In the genomic region with DNA sequence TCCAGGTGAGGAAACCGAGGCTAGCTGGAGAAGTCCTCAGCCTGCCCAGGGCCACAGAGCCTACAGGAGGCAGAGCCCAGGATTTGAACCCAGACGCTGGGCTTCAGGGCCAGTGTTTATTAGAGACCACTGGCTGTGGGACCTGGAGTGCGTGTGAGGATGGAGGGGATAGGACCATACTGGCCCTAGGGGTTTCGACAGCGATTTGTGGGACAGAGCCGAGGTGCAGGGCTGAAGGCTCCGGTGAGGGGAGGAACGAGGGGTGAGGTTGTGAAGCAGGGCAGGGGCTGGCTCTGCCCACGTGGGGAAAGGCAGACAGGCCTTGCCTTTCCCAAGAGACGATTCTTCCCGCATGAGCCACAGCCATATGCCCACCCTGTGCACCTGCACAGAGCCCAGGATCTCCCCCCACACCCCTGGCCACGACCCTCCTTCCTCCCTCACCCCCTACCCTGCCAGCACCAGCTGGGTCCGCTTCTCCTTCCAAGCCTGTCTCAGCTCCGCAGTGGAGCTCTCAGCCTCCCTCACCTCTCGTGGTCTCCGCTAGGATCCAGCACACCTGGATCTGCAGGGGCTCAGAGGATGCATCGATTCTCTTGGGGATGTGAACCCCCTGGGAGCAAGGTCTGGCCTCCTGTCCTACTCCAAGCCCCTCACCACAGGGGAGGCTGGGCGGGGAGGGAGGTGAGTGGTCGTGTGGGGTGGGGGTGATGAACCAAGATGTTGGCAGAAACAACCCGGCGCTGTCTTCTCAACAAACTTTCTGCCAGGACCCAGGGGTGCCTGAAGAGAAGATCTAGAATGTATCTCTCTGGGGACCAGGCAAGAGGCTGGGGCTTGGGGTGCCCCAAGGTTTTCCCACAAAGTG, we compare ENCODE assay signal across 19 cellular contexts.
"Had no signal": no experiment of that assay in that cellular context is flagged by ENCODE, and none has a peak within 500 bp of the region (broad histone marks: within the 10 kb centered on the region; RNA-seq: fewer than 3 reads in every experiment).

No MANE protein-coding gene starts in this region.

- H2AFZ ChIP-seq: parathyroid adenoma had no signal

- H3K27me3 Mint-ChIP-seq: activated naive CD4-positive, alpha-beta T cell treated with anti-CD3 and anti-CD28 coated beads, Interleukin-2, amount 50 U/mL, for 24 hours had no signal

- H3K9ac ChIP-seq: parathyroid adenoma had no signal

- H3K9me3 ChIP-seq: lower lobe of right lung, thyroid gland, vagina had no signal

- DNase-seq: activated CD4-positive, alpha-beta T cell treated with anti-CD3 and anti-CD28 coated beads for 1 hour; activated CD4-positive, alpha-beta T cell treated with anti-CD3 and anti-CD28 coated beads, Interleukin-2, amount 50 U/mL, for 4 hours; activated T-cell treated with anti-CD3 and anti-CD28 coated beads for 4 hours; amniotic stem cell; caudate nucleus; effector CD4-positive, alpha-beta T cell; foreskin fibroblast; lower lobe of right lung; midbrain; stimulated activated CD4-positive, alpha-beta T cell treated with anti-CD3 and anti-CD28 coated beads, Interleukin-15, amount 100 ng/mL, for 24 hours; stimulated activated CD4-positive, alpha-beta T cell treated with anti-CD3 and anti-CD28 coated beads, Interleukin-4, amount 100 ng/mL, for 1 hour; stimulated activated naive B cell treated with anti-CD40 and anti-IgM and Interleukin-4, amounts not matched to agents 10 μg/mL and 1 μg/mL and 100 μg/mL, for 72 hours; thyroid gland had no signal

- H3K4me3 Mint-ChIP-seq: activated naive CD4-positive, alpha-beta T cell treated with anti-CD3 and anti-CD28 coated beads, Interleukin-2, amount 50 U/mL, for 24 hours; neural crest cell; stimulated activated naive B cell treated with anti-CD40 and anti-IgM and Interleukin-4, amounts not matched to agents 10 μg/mL and 1 μg/mL and 100 μg/mL, for 72 hours had no signal

- H3K79me2 ChIP-seq: parathyroid adenoma had no signal

- H3K4me1 Mint-ChIP-seq: activated naive CD4-positive, alpha-beta T cell treated with anti-CD3 and anti-CD28 coated beads, Interleukin-2, amount 50 U/mL, for 24 hours; stimulated activated naive B cell treated with anti-CD40 and anti-IgM and Interleukin-4, amounts not matched to agents 10 μg/mL and 1 μg/mL and 100 μg/mL, for 72 hours had no signal

- H3K36me3 Mint-ChIP-seq: activated naive CD4-positive, alpha-beta T cell treated with anti-CD3 and anti-CD28 coated beads, Interleukin-2, amount 50 U/mL, for 24 hours; stimulated activated naive B cell treated with anti-CD40 and anti-IgM and Interleukin-4, amounts not matched to agents 10 μg/mL and 1 μg/mL and 100 μg/mL, for 72 hours had no signal

- H3K9me3 Mint-ChIP-seq: activated naive CD4-positive, alpha-beta T cell treated with anti-CD3 and anti-CD28 coated beads, Interleukin-2, amount 50 U/mL, for 24 hours; activated T-helper 2 cell treated with anti-CD3 and anti-CD28 coated beads, Interferon-gamma antibody, Interleukin-2, Interleukin-4, amounts not matched to agents 10 μg/mL and 5 μg/mL and 100 μg/mL, durations not matched to agents 14 hours and 24 hours and 36 hours; neural crest cell; stimulated activated naive B cell treated with anti-CD40 and anti-IgM and Interleukin-4, amounts not matched to agents 10 μg/mL and 1 μg/mL and 100 μg/mL, for 72 hours had no signal

- H3K27ac ChIP-seq: coronary artery, lower lobe of right lung, parathyroid adenoma, thyroid gland, vagina had no signal

- H3K27me3 ChIP-seq: thyroid gland, vagina had no signal

- H3K27ac Mint-ChIP-seq: activated naive CD4-positive, alpha-beta T cell treated with anti-CD3 and anti-CD28 coated beads, Interleukin-2, amount 50 U/mL, for 24 hours; activated T-helper 2 cell treated with anti-CD3 and anti-CD28 coated beads, Interferon-gamma antibody, Interleukin-2, Interleukin-4, amounts not matched to agents 10 μg/mL and 5 μg/mL and 100 μg/mL, durations not matched to agents 14 hours and 24 hours and 36 hours; stimulated activated naive B cell treated with anti-CD40 and anti-IgM and Interleukin-4, amounts not matched to agents 10 μg/mL and 1 μg/mL and 100 μg/mL, for 72 hours had no signal

- H3K4me1 ChIP-seq: lower lobe of right lung, parathyroid adenoma, thyroid gland, vagina had no signal

- H3K4me3 ChIP-seq: coronary artery, lower lobe of right lung, thyroid gland, vagina had no signal

- H3K36me3 ChIP-seq: lower lobe of right lung, thyroid gland, vagina had no signal
